ENCODE assay signal across 25 cellular contexts in the genomic region with DNA sequence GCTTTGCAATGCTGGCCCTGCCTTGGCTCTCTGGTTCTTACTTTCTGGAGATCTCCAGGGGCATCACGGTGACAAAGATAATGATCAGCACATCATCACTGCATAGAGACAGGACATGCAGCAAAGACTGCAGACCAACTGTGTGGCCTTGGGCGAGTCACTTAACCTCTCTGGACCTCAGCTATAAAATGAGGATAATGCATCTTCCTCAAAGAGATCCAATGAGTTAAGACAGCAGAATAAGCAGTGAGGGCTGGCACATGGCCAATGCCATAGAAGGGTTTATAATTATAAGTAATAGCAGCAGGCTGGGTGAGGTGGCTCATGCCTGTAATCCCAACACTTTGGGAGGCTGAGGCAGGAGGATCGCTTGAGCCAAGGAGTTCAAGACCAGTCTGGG. TPM values are rescaled to one million over a fixed set of nuclear protein-coding genes. Genes with fewer than 3 reads are reported as not detected.
"Had no signal": no experiment of that assay in that cellular context is flagged by ENCODE, and none has a peak within 500 bp of the region (broad histone marks: within the 10 kb centered on the region; RNA-seq: fewer than 3 reads in every experiment).

No MANE protein-coding gene starts in this region.

- DNase-seq: activated CD4-positive, alpha-beta T cell treated with anti-CD3 and anti-CD28 coated beads, Interleukin-2, amount 50 U/mL, for 4 hours; activated CD4-positive, CD25-positive, alpha-beta regulatory T cell treated with anti-CD3 and anti-CD28 coated beads, Interleukin-2, amount 50 U/mL, for 72 hours; activated naive CD4-positive, alpha-beta T cell treated with anti-CD3 and anti-CD28 coated beads for 36 hours; activated naive CD8-positive, alpha-beta T cell treated with anti-CD3 and anti-CD28 coated beads, Interleukin-2, amount 50 U/mL, for 24 hours; activated T-cell treated with anti-CD3 and anti-CD28 coated beads for 4 hours; erythroblast; left ventricle myocardium inferior; naive thymus-derived CD8-positive, alpha-beta T cell; stimulated activated CD4-positive, alpha-beta T cell treated with anti-CD3 and anti-CD28 coated beads, Interleukin-2, amount 100 ng/mL, for 48 hours; T-helper 9 cell; tibial artery; uterus had no signal

- ATAC-seq: activated naive CD8-positive, alpha-beta T cell treated with anti-CD3 and anti-CD28 coated beads, Interleukin-2, amount 50 U/mL, for 24 hours; activated T-helper 17 cell treated with anti-CD3 and anti-CD28 coated beads, Interleukin-2, amount 50 U/mL, for 72 hours; gastroesophageal sphincter; naive thymus-derived CD8-positive, alpha-beta T cell; stimulated activated memory B cell treated with anti-CD40 and anti-IgM and Interleukin-4, amounts not matched to agents 10 μg/mL and 1 μg/mL and 100 μg/mL, for 72 hours had no signal

- H3K4me3 ChIP-seq: ascending aorta, gastroesophageal sphincter, left ventricle myocardium inferior, right atrium auricular region, tibial artery, uterus had no signal

- H3K4me1 ChIP-seq: ascending aorta, gastroesophageal sphincter, left ventricle myocardium inferior, right atrium auricular region, tibial artery, uterus had no signal

- H3K27me3 ChIP-seq: ascending aorta, right atrium auricular region, uterus had no signal

- H3K9me3 ChIP-seq: ascending aorta, gastroesophageal sphincter, left ventricle myocardium inferior, neutrophil, right atrium auricular region, tibial artery, uterus had no signal

- H3K36me3 ChIP-seq: ascending aorta, gastroesophageal sphincter, left ventricle myocardium inferior, neutrophil, right atrium auricular region, tibial artery, uterus had no signal

- H3K27ac ChIP-seq: ascending aorta, gastroesophageal sphincter, left ventricle myocardium inferior, neutrophil, right atrium auricular region, tibial artery, uterus had no signal

RNA-seq across cellular contexts. Expression of a gene that starts 2.4 kb away (rescaled TPM):
- total RNA-seq: ascending aorta; chondrocyte; dermis microvascular lymphatic vessel endothelial cell; endodermal cell; left ventricle myocardium inferior; mucosa of gallbladder; naive thymus-derived CD8-positive, alpha-beta T cell; posterior vena cava; right atrium auricular region had no signal
- polyA plus RNA-seq: keratinocyte had no signal

RNA-seq across cellular contexts. Expression of a gene that starts 12.0 kb away (rescaled TPM):
- total RNA-seq: ascending aorta, chondrocyte, gastroesophageal sphincter, left ventricle myocardium inferior, posterior vena cava, skeletal muscle tissue had no signal
- polyA plus RNA-seq: keratinocyte had no signal

RNA-seq across cellular contexts. Expression of a gene that starts 34.7 kb away (rescaled TPM):
- total RNA-seq: chondrocyte, endodermal cell, left ventricle myocardium inferior had no signal
